1 cellular context compared by ENCODE assay signal in the genomic region with DNA sequence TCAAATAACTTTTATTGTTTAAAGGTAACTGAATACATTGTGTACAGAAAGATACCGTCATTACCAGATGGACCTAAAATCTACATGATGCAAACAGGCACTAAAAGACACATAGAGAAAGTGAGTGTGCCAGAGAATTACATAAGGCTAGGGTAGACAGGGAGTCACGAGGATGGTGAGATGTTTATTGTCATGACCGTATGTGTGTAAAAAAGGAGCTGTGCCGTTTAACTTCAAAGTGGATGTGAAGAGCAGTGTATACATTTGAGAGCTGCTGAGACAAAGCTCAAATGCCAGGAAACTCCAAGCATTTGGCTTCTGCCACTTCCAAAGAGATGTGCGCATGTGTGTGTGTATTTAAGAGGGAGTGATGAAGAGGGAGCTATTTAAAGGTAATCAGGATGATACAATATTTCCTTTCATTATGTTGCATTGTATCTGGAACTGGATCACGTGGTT.
TF ChIP-seq lines count a peak whose summit lies in the region.

No MANE protein-coding gene starts in this region.

TF ChIP-seq in H1, 55 proteins besides CTCF, POLR2A, EP300 and RAD21:
- TF ChIP-seq TBP (IDR thresholded peaks at IDR 0.05; ENCODE audit: low read depth, low read length) (no peak), PHF8 (conservative IDR thresholded peaks at IDR 0.05; ENCODE audit: low read depth, low read length) (no peak), HDAC6 (IDR thresholded peaks at IDR 0.05; ENCODE audit: low read depth, low read length) (no peak), SP2 (IDR thresholded peaks at IDR 0.05; ENCODE audit: low read length) (no peak), SIX5 (IDR thresholded peaks at IDR 0.05; ENCODE audit: low read depth, low read length) (no peak), EZH2 (IDR thresholded peaks at IDR 0.05; ENCODE audit: low read depth, low read length, severe bottlenecking) (no peak), BCL11A (IDR thresholded peaks at IDR 0.05; ENCODE audit: low read depth in 2 of 2, low read length in 2 of 2) (no peak), SUZ12 (IDR thresholded peaks at IDR 0.05; ENCODE audit: low read length) (no peak), CHD1 (IDR thresholded peaks at IDR 0.05; ENCODE audit: low read depth, low read length) (no peak), TAF7 (optimal IDR thresholded peaks at IDR 0.05; ENCODE audit: borderline replicate concordance, low read depth, low read length) (no peak), GABPA (IDR thresholded peaks at IDR 0.05; ENCODE audit: borderline replicate concordance, insufficient read depth, low read length) (no peak), POU5F1 (IDR thresholded peaks at IDR 0.05; ENCODE audit: low read depth, low read length) (no peak), MAFK (IDR thresholded peaks at IDR 0.05; ENCODE audit: low read depth, low read length) (no peak), POLR2AphosphoS5 (IDR thresholded peaks at IDR 0.05; ENCODE audit: low read depth, low read length) (no peak), SP4 (IDR thresholded peaks at IDR 0.05; ENCODE audit: low read length) (no peak)
- TF ChIP-seq, protein P1, sequence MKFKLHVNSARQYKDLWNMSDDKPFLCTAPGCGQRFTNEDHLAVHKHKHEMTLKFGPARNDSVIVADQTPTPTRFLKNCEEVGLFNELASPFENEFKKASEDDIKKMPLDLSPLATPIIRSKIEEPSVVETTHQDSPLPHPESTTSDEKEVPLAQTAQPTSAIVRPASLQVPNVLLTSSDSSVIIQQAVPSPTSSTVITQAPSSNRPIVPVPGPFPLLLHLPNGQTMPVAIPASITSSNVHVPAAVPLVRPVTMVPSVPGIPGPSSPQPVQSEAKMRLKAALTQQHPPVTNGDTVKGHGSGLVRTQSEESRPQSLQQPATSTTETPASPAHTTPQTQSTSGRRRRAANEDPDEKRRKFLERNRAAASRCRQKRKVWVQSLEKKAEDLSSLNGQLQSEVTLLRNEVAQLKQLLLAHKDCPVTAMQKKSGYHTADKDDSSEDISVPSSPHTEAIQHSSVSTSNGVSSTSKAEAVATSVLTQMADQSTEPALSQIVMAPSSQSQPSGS (IDR thresholded peaks at IDR 0.05; ENCODE audit: low read length): no peak
TF ChIP-seq in H1: peak in this region for 0.
